Comparison of ENCODE assay signal across 11 cellular contexts in genomic region chr20:2507464-2507863, GRCh38. TPM values are rescaled to one million over a fixed set of nuclear protein-coding genes. Genes with fewer than 3 reads are reported as not detected.
DNase-seq lines count a peak whose midpoint lies in the region; ATAC-seq and TF ChIP-seq lines count a peak whose summit lies in the region.
"Had no signal": no experiment of that assay in that cellular context is flagged by ENCODE, and none has a peak within 500 bp of the region (broad histone marks: within the 10 kb centered on the region; RNA-seq: fewer than 3 reads in every experiment).

No MANE protein-coding gene starts in this region.

- H3K23ac ChIP-seq in trophoblast cell (ENCODE audit: low read length), result no peak overlapping the region

- H3K36me3 ChIP-seq in SK-N-MC (ENCODE audit: insufficient read depth, low read length) (no peaks in the 10 kb centered on the region), esophagus squamous epithelium (no peaks in the 10 kb centered on the region), SJCRH30 (no peaks in the 10 kb centered on the region), trophoblast cell (ENCODE audit: control insufficient read depth in 1 of 2, insufficient read depth in 2 of 2, low read length in 2 of 2) (no peaks in the 10 kb centered on the region)

- peaks cover 7% of the 10 kb centered on the region for H3K79me1 ChIP-seq in trophoblast cell (ENCODE audit: low read length)

- DNase-seq in activated CD4-positive, alpha-beta T cell treated with anti-CD3 and anti-CD28 coated beads, Interleukin-2, amount 10 ng/mL, durations not matched to agents 24 days and 14 days, result no peak
- DNase-seq in activated CD4-positive, alpha-beta T cell treated with anti-CD3 and anti-CD28 coated beads for 1 hour, result no peak
- no peak for DNase-seq in SK-N-MC (ENCODE audit: low read depth, low spot score)
- DNase-seq in esophagus squamous epithelium (lab: John Stamatoyannopoulos, UW), result no peak
- DNase-seq in stimulated activated effector memory CD8-positive, alpha-beta T cell treated with anti-CD3 and anti-CD28 coated beads, Interleukin-12 subunit alpha, Interleukin-12 subunit beta, amount 100 ng/mL, for 72 hours (ENCODE audit: low spot score in 2 of 2), result no peak
- no peak for DNase-seq in SJCRH30
- DNase-seq in trophoblast cell, result no peak
- DNase-seq in globus pallidus (ENCODE audit: low spot score), result no peak
- DNase-seq: mesendoderm had no signal

- H2BK12ac ChIP-seq in trophoblast cell (ENCODE audit: low read length), result no peak overlapping the region

- H3K27ac Mint-ChIP-seq in activated CD4-positive, alpha-beta T cell treated with anti-CD3 and anti-CD28 coated beads, Interleukin-2, amount 10 ng/mL, durations not matched to agents 24 days and 14 days, result peak overlapping the region; percentile 98
- H3K27ac Mint-ChIP-seq in stimulated activated effector memory CD8-positive, alpha-beta T cell treated with anti-CD3 and anti-CD28 coated beads, Interleukin-12 subunit alpha, Interleukin-12 subunit beta, amount 100 ng/mL, for 72 hours, result peak overlapping the region; percentile 99

- H3K4me3 ChIP-seq in SK-N-MC (peak overlapping the region; percentile 98), esophagus squamous epithelium (peak overlapping the region in 3 of 4 donors; percentile 72 to 83 (median 77)), SJCRH30 (no peak overlapping the region; the same call in 1 of the 2 replicates), trophoblast cell (ENCODE audit: low read depth, low read length) (no peak overlapping the region)

- H3K9me3 Mint-ChIP-seq in activated CD4-positive, alpha-beta T cell treated with anti-CD3 and anti-CD28 coated beads, Interleukin-2, amount 10 ng/mL, durations not matched to agents 24 days and 14 days, result no peaks in the 10 kb centered on the region
- H3K9me3 Mint-ChIP-seq in stimulated activated effector memory CD8-positive, alpha-beta T cell treated with anti-CD3 and anti-CD28 coated beads, Interleukin-12 subunit alpha, Interleukin-12 subunit beta, amount 100 ng/mL, for 72 hours, result no peaks in the 10 kb centered on the region

- H3K27me3 ChIP-seq in esophagus squamous epithelium (no peaks in the 10 kb centered on the region), SJCRH30 (no peaks in the 10 kb centered on the region), trophoblast cell (ENCODE audit: insufficient read depth, low read length) (no peaks in the 10 kb centered on the region)

- H3K9ac ChIP-seq in SK-N-MC (ENCODE audit: insufficient read length), result peak overlapping the region; percentile 95
- no peak overlapping the region for H3K9ac ChIP-seq in trophoblast cell (ENCODE audit: low read length)

- no peak overlapping the region for H3K14ac ChIP-seq in trophoblast cell (ENCODE audit: low read length)

- WGBS in esophagus squamous epithelium, 2 donors, result 66 to 85% methylated on average over 5 of the region's 5 CpGs
- no CpG with 5 or more reads among the region's 5 CpGs for WGBS in trophoblast cell (ENCODE audit: extremely low coverage, insufficient coverage, insufficient read length)

- ATAC-seq in stimulated activated effector memory CD8-positive, alpha-beta T cell treated with anti-CD3 and anti-CD28 coated beads, Interleukin-12 subunit alpha, Interleukin-12 subunit beta, amount 100 ng/mL, for 72 hours, result no peak

- H3K9me3 ChIP-seq in SK-N-MC (ENCODE audit: low read depth, low read length), result no peaks in the 10 kb centered on the region
- H3K9me3 ChIP-seq in esophagus squamous epithelium, result no peaks in the 10 kb centered on the region
- H3K9me3 ChIP-seq in SJCRH30 (replicated peaks), result peaks cover 4% of the 10 kb centered on the region; the same call in 1 of the 2 replicates
- no peaks in the 10 kb centered on the region for H3K9me3 ChIP-seq in trophoblast cell (ENCODE audit: insufficient read depth, low read depth, low read length)

- H4K12ac ChIP-seq in trophoblast cell (ENCODE audit: low read depth, low read length), result no peak overlapping the region

- H2BK5ac ChIP-seq in trophoblast cell (ENCODE audit: low read depth, low read length, poor library complexity), result no peak overlapping the region

- no peak overlapping the region for H2BK120ac ChIP-seq in trophoblast cell (ENCODE audit: insufficient read depth, low read length, poor library complexity)

- no peak overlapping the region for H4K8ac ChIP-seq in trophoblast cell (ENCODE audit: low read depth, low read length)

- H3K4me3 Mint-ChIP-seq in activated CD4-positive, alpha-beta T cell treated with anti-CD3 and anti-CD28 coated beads, Interleukin-2, amount 10 ng/mL, durations not matched to agents 24 days and 14 days, result peak overlapping the region; percentile 99
- peak overlapping the region; percentile 100 for H3K4me3 Mint-ChIP-seq in stimulated activated effector memory CD8-positive, alpha-beta T cell treated with anti-CD3 and anti-CD28 coated beads, Interleukin-12 subunit alpha, Interleukin-12 subunit beta, amount 100 ng/mL, for 72 hours

- TF ChIP-seq POLR2A in esophagus squamous epithelium (IDR thresholded peaks at IDR 0.05), result no peak

- no peak overlapping the region for H3K18ac ChIP-seq in trophoblast cell (ENCODE audit: low read length)

- no peak overlapping the region for H3K4me2 ChIP-seq in trophoblast cell (ENCODE audit: low read length)

- peaks cover 17% of the 10 kb centered on the region for H3K4me1 Mint-ChIP-seq in activated CD4-positive, alpha-beta T cell treated with anti-CD3 and anti-CD28 coated beads, Interleukin-2, amount 10 ng/mL, durations not matched to agents 24 days and 14 days
- H3K4me1 Mint-ChIP-seq in stimulated activated effector memory CD8-positive, alpha-beta T cell treated with anti-CD3 and anti-CD28 coated beads, Interleukin-12 subunit alpha, Interleukin-12 subunit beta, amount 100 ng/mL, for 72 hours, result peaks cover 18% of the 10 kb centered on the region

- peaks cover 5 to 21% (median 15%) of the 10 kb centered on the region in 3 donors for H3K4me1 ChIP-seq in esophagus squamous epithelium
- no peaks in the 10 kb centered on the region for H3K4me1 ChIP-seq in SJCRH30
- H3K4me1 ChIP-seq in trophoblast cell (ENCODE audit: control insufficient read depth in 1 of 2, insufficient read depth in 2 of 2, low read length in 2 of 2), result peaks cover 6 to 8% of the 10 kb centered on the region in 2 experiments

- peaks cover 7% of the 10 kb centered on the region for H3K79me2 ChIP-seq in trophoblast cell (ENCODE audit: control insufficient read depth, insufficient read depth, low read length, poor library complexity)

- intact Hi-C loops in activated CD4-positive, alpha-beta T cell treated with anti-CD3 and anti-CD28 coated beads, Interleukin-2, amount 10 ng/mL, durations not matched to agents 24 days and 14 days (cut with micrococcal nuclease), result loop anchor here (5.0 kb wide), 1 partner anchor 145 kb away; the partner anchor contains the start of gene NOP56
- intact Hi-C loops in esophagus squamous epithelium (cut with DNase I), result no loop called here

- H3K36me3 Mint-ChIP-seq in activated CD4-positive, alpha-beta T cell treated with anti-CD3 and anti-CD28 coated beads, Interleukin-2, amount 10 ng/mL, durations not matched to agents 24 days and 14 days (ENCODE audit: low read depth), result peaks cover 12% of the 10 kb centered on the region
- peaks cover 9% of the 10 kb centered on the region for H3K36me3 Mint-ChIP-seq in stimulated activated effector memory CD8-positive, alpha-beta T cell treated with anti-CD3 and anti-CD28 coated beads, Interleukin-12 subunit alpha, Interleukin-12 subunit beta, amount 100 ng/mL, for 72 hours

- H4K91ac ChIP-seq in trophoblast cell (ENCODE audit: low read depth, low read length), result no peak overlapping the region

- H3K27ac ChIP-seq in SK-N-MC (no peak overlapping the region), esophagus squamous epithelium (peak overlapping the region in 3 of 4 donors; percentile 85 to 89 (median 87)), SJCRH30 (no peak overlapping the region), trophoblast cell (ENCODE audit: low read depth, low read length) (no peak overlapping the region)

- H2AK5ac ChIP-seq in trophoblast cell (ENCODE audit: low read length), result no peak overlapping the region

- H3K4ac ChIP-seq in trophoblast cell (ENCODE audit: low read depth, low read length), result no peak overlapping the region

- no peak overlapping the region for H2AFZ ChIP-seq in trophoblast cell (ENCODE audit: insufficient read depth, low read length, poor library complexity)

- peaks cover 12% of the 10 kb centered on the region for H3K27me3 Mint-ChIP-seq in activated CD4-positive, alpha-beta T cell treated with anti-CD3 and anti-CD28 coated beads, Interleukin-2, amount 10 ng/mL, durations not matched to agents 24 days and 14 days

- no peak for TF ChIP-seq CTCF in esophagus squamous epithelium (IDR thresholded peaks at IDR 0.05)

RNA-seq across cellular contexts. Expression of gene ZNF343, which starts 1.3 kb away (rescaled TPM):
- total RNA-seq in activated CD4-positive, alpha-beta T cell treated with anti-CD3 and anti-CD28 coated beads, Interleukin-2, amount 10 ng/mL, durations not matched to agents 24 days and 14 days, result 18.9 and 21.4 TPM in 2 replicates
- total RNA-seq in esophagus squamous epithelium, result 10 to 100 TPM in 1 of 4 donors, 1 to 10 TPM in 3; 4.9 to 13.2 (median 5.4) TPM
- total RNA-seq in SJCRH30 (2014; rRNA removed; shearing (Covaris generic)), result 11.7 and 12.5 TPM in 2 replicates
- polyA plus RNA-seq in trophoblast cell (2013), result 3.2 and 3.3 TPM in 2 replicates

RNA-seq across cellular contexts. Expression of gene TMC2, which starts 28.9 kb away (rescaled TPM):
- not detected in 2 replicates for total RNA-seq in activated CD4-positive, alpha-beta T cell treated with anti-CD3 and anti-CD28 coated beads, Interleukin-2, amount 10 ng/mL, durations not matched to agents 24 days and 14 days
- total RNA-seq in esophagus squamous epithelium, result under 1 TPM in 1 of 4 donors, not detected in 3; 0.19 TPM
- 0.15 and 0.24 TPM in 2 replicates for total RNA-seq in SJCRH30 (2014; rRNA removed; shearing (Covaris generic))
- polyA plus RNA-seq in trophoblast cell (2013), result not detected in 2 replicates
- total RNA-seq: SK-MEL-5 had no signal
- polyA plus RNA-seq: BJ had no signal

RNA-seq across cellular contexts. Expression of gene SNRPB, which starts 36.9 kb away (rescaled TPM):
- 567 and 568 TPM in 2 replicates for total RNA-seq in activated CD4-positive, alpha-beta T cell treated with anti-CD3 and anti-CD28 coated beads, Interleukin-2, amount 10 ng/mL, durations not matched to agents 24 days and 14 days
- total RNA-seq in esophagus squamous epithelium, result 100 to 1,000 TPM; 244 to 393 (median 277) TPM
- total RNA-seq in SJCRH30 (2014; rRNA removed; shearing (Covaris generic)), result 401 and 455 TPM in 2 replicates
- polyA plus RNA-seq in trophoblast cell (2013), result 239 and 247 TPM in 2 replicates

Comparison
In these comparisons a context has a peak if more than half of its experiments do, and no peak if none do; other contexts are left out.
1. H3K27ac ChIP-seq: peak in esophagus squamous epithelium (3 of 4); none in SK-N-MC (single experiment), SJCRH30 (single experiment) and trophoblast cell (single experiment).
2. H3K4me3 ChIP-seq: peak in SK-N-MC (single experiment) and esophagus squamous epithelium (3 of 4); none in SJCRH30 (single experiment) and trophoblast cell (single experiment).